1 cellular context compared by ENCODE assay signal in the genomic region with DNA sequence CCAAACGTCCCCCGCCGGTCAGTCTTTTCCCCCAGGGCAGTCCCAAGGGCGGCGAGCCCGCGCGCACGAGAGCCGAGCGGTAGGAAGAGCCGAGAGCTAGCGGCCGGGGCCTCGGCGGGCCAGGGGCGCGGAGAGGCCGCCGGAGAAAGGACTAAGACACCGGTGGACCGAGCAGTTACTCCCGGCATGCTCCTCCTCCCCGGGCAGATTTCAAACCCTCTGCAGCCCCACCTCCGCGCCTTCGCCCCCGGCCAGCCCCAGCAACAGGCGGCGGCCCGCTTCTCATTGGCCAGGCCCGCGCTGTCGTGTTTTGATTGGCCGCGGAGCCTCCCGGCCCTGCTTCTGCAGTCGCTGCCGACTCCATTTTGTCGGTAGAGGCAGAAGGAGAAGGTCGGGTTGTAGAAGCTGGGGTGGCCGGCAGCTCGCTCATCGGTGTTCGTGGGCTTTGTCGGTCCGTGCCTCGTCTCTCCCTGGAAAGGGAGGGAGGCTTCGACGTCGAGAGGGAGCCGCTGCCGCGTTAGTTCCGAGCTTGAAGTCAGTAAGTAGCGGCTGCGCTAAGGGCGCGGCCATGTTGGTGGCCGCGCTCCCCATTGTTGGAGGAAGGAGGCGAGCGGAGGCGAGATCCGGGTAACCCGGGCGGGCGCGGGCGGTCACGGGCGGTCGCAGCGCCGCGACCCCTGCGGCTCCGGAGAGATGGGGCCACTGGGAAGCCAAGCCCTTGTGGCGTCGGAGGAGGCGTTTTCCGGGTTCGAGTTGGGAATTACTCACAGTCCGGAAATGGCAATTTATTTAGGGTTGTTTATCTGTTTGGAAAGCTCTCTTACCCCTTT.
TF ChIP-seq lines count a peak whose summit lies in the region.

Gene PNRC2 (plus strand): TSS at position 368 of the 830 bp plus-strand sequence. CDS start 1,630 bp downstream, outside the sequence.

TF ChIP-seq in HepG2, 621 proteins besides CTCF, POLR2A, EP300 and RAD21 (continued from another document and continues in another):
- TF ChIP-seq PAX8 (CRISPR knock-in tag; IDR thresholded peaks at IDR 0.05; ENCODE audit: borderline replicate concordance) (peak; percentile 54; the same call in 1 of the 2 replicates), ARNT (IDR thresholded peaks at IDR 0.05) (no peak), ZNF350 (CRISPR knock-in tag; IDR thresholded peaks at IDR 0.05; ENCODE audit: borderline replicate concordance, low read depth) (peak; percentile 54; the same call in 1 of the 2 replicates), ZNF274 (CRISPR knock-in tag; IDR thresholded peaks at IDR 0.05) (no peak), SIN3B (IDR thresholded peaks at IDR 0.05; ENCODE audit: low read length) (peak; percentile 75), HNF1B (CRISPR knock-in tag; IDR thresholded peaks at IDR 0.05) (peak; percentile 95; the same call in 1 of the 2 replicates), ZNF546 (CRISPR knock-in tag; conservative IDR thresholded peaks at IDR 0.05) (peak; percentile 54; the same call in 1 of the 2 replicates), SKI (IDR thresholded peaks at IDR 0.05; ENCODE audit: partially characterized antibody) (no peak), SNRNP70 (IDR thresholded peaks at IDR 0.05; ENCODE audit: low read depth, low read length) (no peak), ZFP90 (CRISPR knock-in tag; IDR thresholded peaks at IDR 0.05; ENCODE audit: borderline replicate concordance) (no peak), ZNF562 (CRISPR knock-in tag; IDR thresholded peaks at IDR 0.05; ENCODE audit: borderline replicate concordance) (no peak), DRAP1 (CRISPR knock-in tag; IDR thresholded peaks at IDR 0.05) (peak; percentile 97), ZNF136 (CRISPR knock-in tag; IDR thresholded peaks at IDR 0.05; ENCODE audit: low read depth) (no peak), ZNF124 (CRISPR knock-in tag; IDR thresholded peaks at IDR 0.05) (peak; percentile 82; the same call in 1 of the 2 replicates), MIER3 (CRISPR knock-in tag; IDR thresholded peaks at IDR 0.05; ENCODE audit: borderline replicate concordance) (peak; percentile 90; the same call in 1 of the 2 replicates), ZSCAN29 (CRISPR knock-in tag; conservative IDR thresholded peaks at IDR 0.05) (no peak), ZNF282 (IDR thresholded peaks at IDR 0.05; ENCODE audit: partially characterized antibody) (no peak), PTBP1 (IDR thresholded peaks at IDR 0.05; ENCODE audit: low read depth, low read length, poor library complexity, severe bottlenecking) (no peak), EHMT2 (IDR thresholded peaks at IDR 0.05; ENCODE audit: borderline replicate concordance, low read depth, low read length) (no peak), ZSCAN25 (CRISPR knock-in tag; IDR thresholded peaks at IDR 0.05) (no peak), ZNF326 (CRISPR knock-in tag; IDR thresholded peaks at IDR 0.05; ENCODE audit: borderline replicate concordance) (no peak), KLF11 (CRISPR knock-in tag; IDR thresholded peaks at IDR 0.05) (peak; percentile 48; the same call in 1 of the 2 replicates), THAP8 (CRISPR knock-in tag; IDR thresholded peaks at IDR 0.05; ENCODE audit: borderline replicate concordance) (0 out of 2 replicates have a peak, but pooled peaks have one; percentile 95), ZFP36 (IDR thresholded peaks at IDR 0.05; ENCODE audit: borderline replicate concordance, low read depth, low read length, partially characterized antibody) (no peak), RCOR2 (CRISPR knock-in tag; IDR thresholded peaks at IDR 0.05) (no peak), ZNF335 (CRISPR knock-in tag; IDR thresholded peaks at IDR 0.05) (0 out of 2 replicates have a peak, but pooled peaks have one; percentile 35), HMG20B (CRISPR knock-in tag; conservative IDR thresholded peaks at IDR 0.05) (no peak; the same call in 1 of the 2 replicates), ZNF543 (CRISPR knock-in tag; IDR thresholded peaks at IDR 0.05) (peak; percentile 74), RFX1 (IDR thresholded peaks at IDR 0.05) (no peak), ZBTB46 (CRISPR knock-in tag; IDR thresholded peaks at IDR 0.05; ENCODE audit: borderline replicate concordance) (no peak), NFIB (CRISPR knock-in tag; IDR thresholded peaks at IDR 0.05; ENCODE audit: borderline replicate concordance) (no peak), ETV6 (CRISPR knock-in tag; conservative IDR thresholded peaks at IDR 0.05) (peak; percentile 92), RELA (CRISPR knock-in tag; IDR thresholded peaks at IDR 0.05) (0 out of 2 replicates have a peak, but pooled peaks have one; percentile 62), MXD4 (CRISPR knock-in tag; IDR thresholded peaks at IDR 0.05) (peak; percentile 75), SMARCC2 (IDR thresholded peaks at IDR 0.05) (no peak), RFXANK (CRISPR knock-in tag; IDR thresholded peaks at IDR 0.05) (peak; percentile 99), JUN (CRISPR knock-in tag; IDR thresholded peaks at IDR 0.05) (0 out of 2 replicates have a peak, but pooled peaks have one; percentile 51), ZNF576 (CRISPR knock-in tag; IDR thresholded peaks at IDR 0.05) (peak; percentile 78; the same call in 1 of the 2 replicates), CCDC6 (CRISPR knock-in tag; IDR thresholded peaks at IDR 0.05) (peak; percentile 66; the same call in 1 of the 2 replicates), ZSCAN5A (CRISPR knock-in tag; IDR thresholded peaks at IDR 0.05; ENCODE audit: borderline replicate concordance) (no peak; the same call in 1 of the 2 replicates)
- TF ChIP-seq, protein P1, sequence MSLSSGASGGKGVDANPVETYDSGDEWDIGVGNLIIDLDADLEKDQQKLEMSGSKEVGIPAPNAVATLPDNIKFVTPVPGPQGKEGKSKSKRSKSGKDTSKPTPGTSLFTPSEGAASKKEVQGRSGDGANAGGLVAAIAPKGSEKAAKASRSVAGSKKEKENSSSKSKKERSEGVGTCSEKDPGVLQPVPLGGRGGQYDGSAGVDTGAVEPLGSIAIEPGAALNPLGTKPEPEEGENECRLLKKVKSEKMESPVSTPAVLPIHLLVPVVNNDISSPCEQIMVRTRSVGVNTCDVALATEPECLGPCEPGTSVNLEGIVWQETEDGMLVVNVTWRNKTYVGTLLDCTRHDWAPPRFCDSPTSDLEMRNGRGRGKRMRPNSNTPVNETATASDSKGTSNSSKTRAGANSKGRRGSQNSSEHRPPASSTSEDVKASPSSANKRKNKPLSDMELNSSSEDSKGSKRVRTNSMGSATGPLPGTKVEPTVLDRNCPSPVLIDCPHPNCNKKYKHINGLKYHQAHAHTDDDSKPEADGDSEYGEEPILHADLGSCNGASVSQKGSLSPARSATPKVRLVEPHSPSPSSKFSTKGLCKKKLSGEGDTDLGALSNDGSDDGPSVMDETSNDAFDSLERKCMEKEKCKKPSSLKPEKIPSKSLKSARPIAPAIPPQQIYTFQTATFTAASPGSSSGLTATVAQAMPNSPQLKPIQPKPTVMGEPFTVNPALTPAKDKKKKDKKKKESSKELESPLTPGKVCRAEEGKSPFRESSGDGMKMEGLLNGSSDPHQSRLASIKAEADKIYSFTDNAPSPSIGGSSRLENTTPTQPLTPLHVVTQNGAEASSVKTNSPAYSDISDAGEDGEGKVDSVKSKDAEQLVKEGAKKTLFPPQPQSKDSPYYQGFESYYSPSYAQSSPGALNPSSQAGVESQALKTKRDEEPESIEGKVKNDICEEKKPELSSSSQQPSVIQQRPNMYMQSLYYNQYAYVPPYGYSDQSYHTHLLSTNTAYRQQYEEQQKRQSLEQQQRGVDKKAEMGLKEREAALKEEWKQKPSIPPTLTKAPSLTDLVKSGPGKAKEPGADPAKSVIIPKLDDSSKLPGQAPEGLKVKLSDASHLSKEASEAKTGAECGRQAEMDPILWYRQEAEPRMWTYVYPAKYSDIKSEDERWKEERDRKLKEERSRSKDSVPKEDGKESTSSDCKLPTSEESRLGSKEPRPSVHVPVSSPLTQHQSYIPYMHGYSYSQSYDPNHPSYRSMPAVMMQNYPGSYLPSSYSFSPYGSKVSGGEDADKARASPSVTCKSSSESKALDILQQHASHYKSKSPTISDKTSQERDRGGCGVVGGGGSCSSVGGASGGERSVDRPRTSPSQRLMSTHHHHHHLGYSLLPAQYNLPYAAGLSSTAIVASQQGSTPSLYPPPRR (CRISPR knock-in tag; IDR thresholded peaks at IDR 0.05; ENCODE audit: borderline replicate concordance) = no peak; the same call in 1 of the 2 replicates
- TF ChIP-seq, protein P2, sequence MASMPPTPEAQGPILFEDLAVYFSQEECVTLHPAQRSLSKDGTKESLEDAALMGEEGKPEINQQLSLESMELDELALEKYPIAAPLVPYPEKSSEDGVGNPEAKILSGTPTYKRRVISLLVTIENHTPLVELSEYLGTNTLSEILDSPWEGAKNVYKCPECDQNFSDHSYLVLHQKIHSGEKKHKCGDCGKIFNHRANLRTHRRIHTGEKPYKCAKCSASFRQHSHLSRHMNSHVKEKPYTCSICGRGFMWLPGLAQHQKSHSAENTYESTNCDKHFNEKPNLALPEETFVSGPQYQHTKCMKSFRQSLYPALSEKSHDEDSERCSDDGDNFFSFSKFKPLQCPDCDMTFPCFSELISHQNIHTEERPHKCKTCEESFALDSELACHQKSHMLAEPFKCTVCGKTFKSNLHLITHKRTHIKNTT (CRISPR knock-in tag; IDR thresholded peaks at IDR 0.05) = no peak
- TF ChIP-seq, protein P3, sequence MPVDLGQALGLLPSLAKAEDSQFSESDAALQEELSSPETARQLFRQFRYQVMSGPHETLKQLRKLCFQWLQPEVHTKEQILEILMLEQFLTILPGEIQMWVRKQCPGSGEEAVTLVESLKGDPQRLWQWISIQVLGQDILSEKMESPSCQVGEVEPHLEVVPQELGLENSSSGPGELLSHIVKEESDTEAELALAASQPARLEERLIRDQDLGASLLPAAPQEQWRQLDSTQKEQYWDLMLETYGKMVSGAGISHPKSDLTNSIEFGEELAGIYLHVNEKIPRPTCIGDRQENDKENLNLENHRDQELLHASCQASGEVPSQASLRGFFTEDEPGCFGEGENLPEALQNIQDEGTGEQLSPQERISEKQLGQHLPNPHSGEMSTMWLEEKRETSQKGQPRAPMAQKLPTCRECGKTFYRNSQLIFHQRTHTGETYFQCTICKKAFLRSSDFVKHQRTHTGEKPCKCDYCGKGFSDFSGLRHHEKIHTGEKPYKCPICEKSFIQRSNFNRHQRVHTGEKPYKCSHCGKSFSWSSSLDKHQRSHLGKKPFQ (CRISPR knock-in tag; IDR thresholded peaks at IDR 0.05; ENCODE audit: insufficient replicate concordance) = peak; percentile 90
